In genomic region chr2:111024496-111024895, GRCh38 we compare ENCODE assay signal across 1 cellular context.
TF ChIP-seq lines count a peak whose summit lies in the region.

No MANE protein-coding gene starts in this region.

TF ChIP-seq in GM23338, 12 proteins besides CTCF, POLR2A, EP300 and RAD21 (continued from another document):
- TF ChIP-seq REST (IDR thresholded peaks at IDR 0.05; ENCODE audit: unreplicated experiment) (no peak), EZH2 (IDR thresholded peaks at IDR 0.05; ENCODE audit: low read depth, unreplicated experiment) (no peak), JUNB (IDR thresholded peaks at IDR 0.05; ENCODE audit: unreplicated experiment) (no peak), ZNF114 (CRISPR knock-in tag; IDR thresholded peaks at IDR 0.05) (no peak)
